16 cellular contexts compared by ENCODE assay signal in genomic region chr3:15779111-15779510, GRCh38.
"Had no signal": no experiment of that assay in that cellular context is flagged by ENCODE, and none has a peak within 500 bp of the region (broad histone marks: within the 10 kb centered on the region; RNA-seq: fewer than 3 reads in every experiment).

No MANE protein-coding gene starts in this region.

- H3K9me3 ChIP-seq: gastrocnemius medialis, heart right ventricle, mucosa of descending colon, neutrophil, ovary, stomach, thoracic aorta, transverse colon had no signal

- H3K27ac ChIP-seq: heart right ventricle, neutrophil, ovary, stomach, thoracic aorta, transverse colon had no signal

- H3K4me3 Mint-ChIP-seq: dendritic cell treated with granulocyte-macrophage colony-stimulating factor and Interleukin-4, amounts not matched to agents 40 ng/mL and 50 ng/mL, for 4 days; naive thymus-derived CD8-positive, alpha-beta T cell had no signal

- H3K27ac Mint-ChIP-seq: dendritic cell treated with granulocyte-macrophage colony-stimulating factor and Interleukin-4, amounts not matched to agents 40 ng/mL and 50 ng/mL, for 4 days had no signal

- DNase-seq: gastrocnemius medialis; heart right ventricle; hypothalamus; mucosa of descending colon; naive thymus-derived CD8-positive, alpha-beta T cell; ovary; right cardiac atrium; stimulated activated CD4-positive, alpha-beta T cell treated with anti-CD3 and anti-CD28 coated beads, Interleukin-12 subunit alpha, Interleukin-12 subunit beta, amount 100 ng/mL, for 4 hours; stimulated activated naive CD4-positive, alpha-beta T cell; stomach; substantia nigra; transverse colon had no signal

- H3K27me3 Mint-ChIP-seq: dendritic cell treated with granulocyte-macrophage colony-stimulating factor and Interleukin-4, amounts not matched to agents 40 ng/mL and 50 ng/mL, for 4 days; naive thymus-derived CD8-positive, alpha-beta T cell had no signal

- H3K9me3 Mint-ChIP-seq: dendritic cell treated with granulocyte-macrophage colony-stimulating factor and Interleukin-4, amounts not matched to agents 40 ng/mL and 50 ng/mL, for 4 days; naive thymus-derived CD8-positive, alpha-beta T cell had no signal

- H3K27me3 ChIP-seq: gastrocnemius medialis, heart right ventricle, neutrophil, ovary, stomach, transverse colon had no signal

- H3K36me3 ChIP-seq: gastrocnemius medialis, heart right ventricle, ovary, stomach, thoracic aorta, transverse colon had no signal

- ATAC-seq: gastrocnemius medialis; heart right ventricle; left lobe of liver; naive thymus-derived CD8-positive, alpha-beta T cell; right cardiac atrium had no signal

- H3K4me3 ChIP-seq: gastrocnemius medialis, heart right ventricle, mucosa of descending colon, ovary, stomach, thoracic aorta, transverse colon had no signal
